In genomic region chr1:111227434-111227833, GRCh38 we compare ENCODE assay signal across 12 cellular contexts. TPM values are rescaled to one million over a fixed set of nuclear protein-coding genes. Genes with fewer than 3 reads are reported as not detected.
DNase-seq lines count a peak whose midpoint lies in the region; ATAC-seq and TF ChIP-seq lines count a peak whose summit lies in the region.
"Had no signal": no experiment of that assay in that cellular context is flagged by ENCODE, and none has a peak within 500 bp of the region (broad histone marks: within the 10 kb centered on the region; RNA-seq: fewer than 3 reads in every experiment).

TSS of gene CHI3L2 (plus strand) at chr1:111227713. CDS start at chr1:111227730, 17 bp downstream.

- ATAC-seq in HCT116 (no peak), heart left ventricle (no peak), GM21576 (IDR thresholded peaks at IDR 0.05; ENCODE audit: unreplicated experiment) (no peak), GM18502 (IDR thresholded peaks at IDR 0.05; ENCODE audit: poor library complexity, unreplicated experiment) (no peak)
- ATAC-seq in activated naive CD8-positive, alpha-beta T cell treated with anti-CD3 and anti-CD28 coated beads, Interleukin-2, amount 10 ng/mL, durations not matched to agents 7 days and 5 days (ENCODE audit: low read depth), result no peak

- H3K4me3 Mint-ChIP-seq in activated naive CD8-positive, alpha-beta T cell treated with anti-CD3 and anti-CD28 coated beads, Interleukin-2, amount 10 ng/mL, durations not matched to agents 7 days and 5 days, result peak within 1 kb of the TSS; percentile 37

- H3K27me3 Mint-ChIP-seq in activated naive CD8-positive, alpha-beta T cell treated with anti-CD3 and anti-CD28 coated beads, Interleukin-2, amount 10 ng/mL, durations not matched to agents 7 days and 5 days, result no peaks in the 10 kb centered on the region

- WGBS in heart left ventricle, 4 donors, result 67 to 86% (median 79%) methylated on average over 3 of the region's 3 CpGs

- peaks cover 17 to 21% of the 10 kb centered on the region in 2 experiments for H3K4me1 ChIP-seq in HCT116 (ENCODE audit: control insufficient read depth in 1 of 2, insufficient read depth in 2 of 2, low read length in 2 of 2)
- H3K4me1 ChIP-seq in heart left ventricle, result peaks cover 0 to 44% (median 2%) of the 10 kb centered on the region in 12 donors
- H3K4me1 ChIP-seq in skeletal muscle satellite cell (ENCODE audit: control insufficient read depth, insufficient read depth, low read length), result peaks cover 21% of the 10 kb centered on the region

- peak within 1 kb of the TSS; percentile 48 for H2AFZ ChIP-seq in HCT116 (ENCODE audit: low read depth, low read length, poor library complexity, severe bottlenecking)

- H3K27me3 ChIP-seq in HCT116 (ENCODE audit: insufficient read depth, low read length), result no peaks in the 10 kb centered on the region
- H3K27me3 ChIP-seq in heart left ventricle, result no peaks in the 10 kb centered on the region
- H3K27me3 ChIP-seq in skeletal muscle satellite cell (ENCODE audit: control insufficient read depth, insufficient read depth, low read length), result no peaks in the 10 kb centered on the region

- peak within 1 kb of the TSS; percentile 56 for H3K4me2 ChIP-seq in HCT116 (ENCODE audit: low read length)
- peak within 1 kb of the TSS; percentile 71 for H3K4me2 ChIP-seq in skeletal muscle satellite cell (ENCODE audit: low read length)

- peaks cover 11% of the 10 kb centered on the region for H3K36me3 Mint-ChIP-seq in activated naive CD8-positive, alpha-beta T cell treated with anti-CD3 and anti-CD28 coated beads, Interleukin-2, amount 10 ng/mL, durations not matched to agents 7 days and 5 days

- no peaks in the 10 kb centered on the region for H3K79me2 ChIP-seq in HCT116 (ENCODE audit: insufficient read depth, low read length)

- H3K27ac ChIP-seq in HCT116 (ENCODE audit: low read depth, low read length) (peak within 1 kb of the TSS; percentile 40), heart left ventricle (peak within 1 kb of the TSS in 9 of 12 donors; percentile 6 to 75 (median 50))
- H3K27ac ChIP-seq: SK-N-MC had no signal

- H3K4me1 Mint-ChIP-seq in activated naive CD8-positive, alpha-beta T cell treated with anti-CD3 and anti-CD28 coated beads, Interleukin-2, amount 10 ng/mL, durations not matched to agents 7 days and 5 days, result peaks cover 69% of the 10 kb centered on the region

- POLR2A ChIA-PET in HCT116 (lab: Charles Lee), result no interaction called here
- POLR2A ChIA-PET in activated naive CD8-positive, alpha-beta T cell treated with anti-CD3 and anti-CD28 coated beads, Interleukin-2, amount 10 ng/mL, durations not matched to agents 7 days and 5 days (lab: Charles Lee), result interaction anchor here (3.0 to 6.5 kb wide), 3 partner anchors 11 to 35 kb away, joined by 15 to 66 read pairs (median 36); partner anchors contain the start of gene DENND2D

- no peaks in the 10 kb centered on the region for H3K36me3 ChIP-seq in HCT116 (ENCODE audit: control insufficient read depth in 1 of 2, insufficient read depth in 2 of 2, low read length in 2 of 2)
- H3K36me3 ChIP-seq in heart left ventricle, result no peaks in the 10 kb centered on the region
- no peaks in the 10 kb centered on the region for H3K36me3 ChIP-seq in skeletal muscle satellite cell (ENCODE audit: insufficient read depth, low read length)

- CTCF ChIA-PET in HCT116 (lab: Charles Lee), result no interaction called here

- H3K9ac ChIP-seq in HCT116 (ENCODE audit: low read length) (0 out of 2 replicates have a peak within 1 kb of the TSS, but pooled peaks have one; percentile 13), skeletal muscle satellite cell (ENCODE audit: low read depth, low read length) (no peak within 1 kb of the TSS)

- no TSS peak for BruUV-seq in HCT116 (replicated peaks; lab: Mats Ljungman, UMichigan)

- no peak for TF ChIP-seq POLR2A in HCT116 (IDR thresholded peaks at IDR 0.05; ENCODE audit: borderline replicate concordance, extremely low read depth, insufficient read depth, insufficient read length)
- TF ChIP-seq POLR2A in heart left ventricle (IDR thresholded peaks at IDR 0.05), result no peak

- peak within 1 kb of the TSS; percentile 69 for H3K27ac Mint-ChIP-seq in activated naive CD8-positive, alpha-beta T cell treated with anti-CD3 and anti-CD28 coated beads, Interleukin-2, amount 10 ng/mL, durations not matched to agents 7 days and 5 days

- H3K9me3 ChIP-seq in HCT116 (ENCODE audit: control insufficient read depth in 1 of 2, insufficient read depth in 1 of 2, low read depth in 1 of 2, low read length in 2 of 2) (no peaks in the 10 kb centered on the region), heart left ventricle (no peaks in the 10 kb centered on the region), skeletal muscle satellite cell (replicated peaks; ENCODE audit: low read length) (no peaks in the 10 kb centered on the region)

- no peak for DNase-seq in HCT116 (ENCODE audit: low read depth, low spot score)
- no peak for DNase-seq in activated naive CD8-positive, alpha-beta T cell treated with anti-CD3 and anti-CD28 coated beads, Interleukin-2, amount 10 ng/mL, durations not matched to agents 7 days and 5 days
- no peak for DNase-seq in heart left ventricle
- DNase-seq in NCI-H524 treated with DMSO at 0.1 percent for 48 hours (lab: John Stamatoyannopoulos, UW), result no peak
- no peak for DNase-seq in NCI-H510A treated with DMSO at 0.1 percent for 48 hours (lab: John Stamatoyannopoulos, UW)
- DNase-seq: NCI-H1092 treated with DMSO at 0.1 percent for 48 hours; stimulated activated CD4-positive, alpha-beta T cell treated with anti-CD3 and anti-CD28 coated beads, Interleukin-4, amount 100 ng/mL, for 1 hour had no signal

- H3K9me2 ChIP-seq in HCT116 (ENCODE audit: insufficient read depth), result 0 out of 2 replicates have a peak, but pooled peaks cover 3% of the 10 kb centered on the region

- H4K20me1 ChIP-seq in HCT116 (ENCODE audit: insufficient read depth), result no peaks in the 10 kb centered on the region

- TF ChIP-seq CTCF in HCT116 (IDR thresholded peaks at IDR 0.05 in 2 of 3, conservative IDR thresholded peaks at IDR 0.05 in 1 of 3; ENCODE audit: borderline replicate concordance in 1 of 3, insufficient read depth in 1 of 3, low read depth in 2 of 3, low read length in 2 of 3), result no peak
- no peak for TF ChIP-seq CTCF in heart left ventricle (IDR thresholded peaks at IDR 0.05)

- H3K9me3 Mint-ChIP-seq in activated naive CD8-positive, alpha-beta T cell treated with anti-CD3 and anti-CD28 coated beads, Interleukin-2, amount 10 ng/mL, durations not matched to agents 7 days and 5 days, result no peaks in the 10 kb centered on the region

- no peak within 1 kb of the TSS; a peak in 1 of 4 replicates for H3K4me3 ChIP-seq in HCT116 (replicated peaks in 1 of 2; ENCODE audit: low read depth in 1 of 2, low read length in 2 of 2)
- H3K4me3 ChIP-seq in heart left ventricle, result no peak within 1 kb of the TSS
- H3K4me3 ChIP-seq in skeletal muscle satellite cell (ENCODE audit: low read length), result peak within 1 kb of the TSS; percentile 32
- H3K4me3 ChIP-seq: SK-N-MC had no signal

- intact Hi-C loops in HCT116 (cut with micrococcal nuclease), result loop anchor here (10.0 kb wide), 2 partner anchors 193 to 537 kb away; no protein-coding TSS in a partner anchor
- intact Hi-C loops in heart left ventricle (cut with DNase I), result loop anchor here in 4 of 10 donors (5.0 to 10.0 kb wide), 5 partner anchors 107 to 547 kb away; no protein-coding TSS in a partner anchor

- TF ChIP-seq RAD21 in HCT116 (IDR thresholded peaks at IDR 0.05; ENCODE audit: low read depth), result no peak

- RAD21 ChIA-PET in HCT116 (lab: Charles Lee; ENCODE audit: low non-redundant PET in 1 of 2, low total read pairs in 2 of 2, uncharacterized antibody in 2 of 2, unreplicated experiment in 2 of 2), result no interaction called here

TF ChIP-seq in HCT116, 20 proteins besides CTCF, POLR2A, EP300 and RAD21 (continues in another document):
- TF ChIP-seq ZFX (IDR thresholded peaks at IDR 0.05) (no peak), ZBTB33 (IDR thresholded peaks at IDR 0.05; ENCODE audit: extremely low read depth, insufficient replicate concordance, low read length) (no peak), YY1 (IDR thresholded peaks at IDR 0.05; ENCODE audit: extremely low read depth, insufficient replicate concordance, low read depth, low read length) (no peak), CEBPB (IDR thresholded peaks at IDR 0.05; ENCODE audit: low read depth) (no peak), ELF1 (IDR thresholded peaks at IDR 0.05; ENCODE audit: borderline replicate concordance, low read depth) (no peak), SRF (IDR thresholded peaks at IDR 0.05; ENCODE audit: low read depth) (no peak), MAX (IDR thresholded peaks at IDR 0.05) (no peak), FOSL1 (IDR thresholded peaks at IDR 0.05; ENCODE audit: low read depth) (no peak), EGR1 (IDR thresholded peaks at IDR 0.05; ENCODE audit: low read depth) (no peak), POLR2AphosphoS5 (IDR thresholded peaks at IDR 0.05; ENCODE audit: low read depth, low read length) (no peak), TCF7L2 (IDR thresholded peaks at IDR 0.05; ENCODE audit: borderline replicate concordance, extremely low read depth, insufficient read depth, insufficient read length) (no peak), EZH2phosphoT487 (IDR thresholded peaks at IDR 0.05; ENCODE audit: borderline replicate concordance) (no peak)

RNA-seq across cellular contexts. Expression of gene CHI3L2, which starts in this region (rescaled TPM):
- total RNA-seq in HCT116 (2021; ENCODE audit: unreplicated experiment), result not detected
- polyA plus RNA-seq in HCT116 (2012), result 0.08 and 0.15 TPM in 2 replicates
- total RNA-seq in activated naive CD8-positive, alpha-beta T cell treated with anti-CD3 and anti-CD28 coated beads, Interleukin-2, amount 10 ng/mL, durations not matched to agents 7 days and 5 days, result 10 to 100 TPM; 30.5 to 33.9 TPM
- 10 to 100 TPM in 1 of 9 donors, 1 to 10 TPM in 7, not detected in 1; 1.0 to 23.0 (median 2.1) TPM for total RNA-seq in heart left ventricle
- polyA plus RNA-seq in heart left ventricle, result 1 to 10 TPM; 1.8 to 5.0 TPM
- 2.3 and 6.1 TPM in 2 replicates for total RNA-seq in skeletal muscle satellite cell (2012; rRNA removed)
- total RNA-seq: G401 had no signal
